ENCODE assay signal across 11 cellular contexts in the genomic region with DNA sequence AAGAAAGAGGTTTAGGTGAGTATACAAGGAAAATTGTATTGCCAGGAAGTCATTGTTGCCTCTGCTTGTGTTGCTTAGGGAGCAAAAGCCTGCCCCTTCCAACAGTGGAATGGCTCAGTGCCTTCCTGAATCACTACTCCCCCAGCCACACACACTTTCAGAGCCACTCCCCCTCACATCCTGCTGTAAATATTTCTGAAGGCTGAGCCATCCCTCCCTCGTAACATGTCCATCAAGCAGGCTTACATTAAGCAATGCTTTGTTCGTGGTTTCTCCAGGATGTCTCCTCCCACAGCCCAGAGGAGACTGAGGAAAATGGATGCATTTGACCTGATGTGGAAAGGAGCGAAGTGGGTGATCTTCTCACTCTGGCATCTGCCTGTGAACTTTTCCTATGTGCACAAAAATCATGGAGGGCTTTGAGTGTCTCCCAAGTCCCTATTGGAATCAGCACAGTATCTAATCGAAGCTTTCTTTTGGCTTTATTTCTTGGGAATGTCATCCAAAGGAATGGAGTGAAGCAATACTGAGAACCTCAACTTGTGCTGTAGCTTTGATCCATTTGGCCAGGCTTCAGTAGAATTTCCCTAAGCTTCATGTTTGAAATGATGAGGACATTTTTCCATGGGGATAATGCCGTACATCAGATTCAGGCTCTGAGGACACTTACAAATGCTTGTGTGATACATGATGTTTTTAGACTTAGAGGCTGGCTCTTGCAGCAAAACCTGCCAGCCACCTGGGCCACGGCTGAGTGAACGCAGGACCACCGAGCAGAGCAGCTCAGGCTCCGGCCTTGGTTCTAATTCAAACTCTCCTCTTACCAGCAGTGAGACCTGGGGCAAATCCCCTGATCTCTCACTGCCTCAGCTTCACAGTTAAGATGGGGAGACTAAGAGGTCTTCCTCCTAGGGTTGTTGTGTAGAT.
DNase-seq lines count a peak whose midpoint lies in the region; ATAC-seq, FAIRE-seq and TF ChIP-seq lines count a peak whose summit lies in the region.
"Had no signal": no experiment of that assay in that cellular context is flagged by ENCODE, and none has a peak within 500 bp of the region (broad histone marks: within the 10 kb centered on the region; RNA-seq: fewer than 3 reads in every experiment).

No MANE protein-coding gene starts in this region.

- 51% methylated on average over 5 of the region's 9 CpGs for WGBS in right lobe of liver (ENCODE audit: insufficient coverage, low coverage, low lambda C conversion rate, missing lambda C conversion rate)

- intact Hi-C loops in right lobe of liver (cut with DNase I) (no loop called here), natural killer cell (cut with micrococcal nuclease) (no loop called here)

- CTCF ChIA-PET in AG04449 (lab: Yijun Ruan, JAX), result interaction anchor here (0.9 kb wide), 1 partner anchor 388 kb away, joined by 3 read pairs; a partner anchor contains a TSS

- POLR2A ChIA-PET in AG04449 (lab: Yijun Ruan, JAX), result no interaction called here

- H3K27ac Mint-ChIP-seq in effector memory CD8-positive, alpha-beta T cell, result no peak overlapping the region
- H3K27ac Mint-ChIP-seq in natural killer cell, result no peak overlapping the region

- no peak for FAIRE-seq in GM12891 (lab: Jason Lieb, UNC)
- FAIRE-seq: G401.6, TTC549 had no signal

- DNase-seq in AG04449 (ENCODE audit: low read depth, low spot score) (peak; percentile 83), MG63 (peak; percentile 78), brain microvascular endothelial cell (peak; percentile 96), right lobe of liver (no peak), GM12891 (ENCODE audit: insufficient read length, low spot score) (no peak), middle frontal gyrus (ENCODE audit: extremely low spot score, low spot score) (no peak), natural killer cell (no peak)
- DNase-seq in effector memory CD8-positive, alpha-beta T cell, result no peak

- H3K27ac ChIP-seq in brain microvascular endothelial cell (peak overlapping the region; percentile 58), right lobe of liver (no peak overlapping the region)
- H3K27ac ChIP-seq: parathyroid adenoma had no signal

- no peaks in the 10 kb centered on the region for H3K9me3 Mint-ChIP-seq in effector memory CD8-positive, alpha-beta T cell
- H3K9me3 Mint-ChIP-seq in natural killer cell, result no peaks in the 10 kb centered on the region

- no peaks in the 10 kb centered on the region for H3K27me3 ChIP-seq in MG63
- no peaks in the 10 kb centered on the region for H3K27me3 ChIP-seq in brain microvascular endothelial cell (replicated peaks)
- H3K27me3 ChIP-seq in right lobe of liver, result no peaks in the 10 kb centered on the region

- H3K4me1 ChIP-seq in right lobe of liver, result no peaks in the 10 kb centered on the region

- ATAC-seq in right lobe of liver (peak in 3 of 4 donors; percentile 32 to 90 (median 59)), natural killer cell (no peak)
- ATAC-seq in effector memory CD8-positive, alpha-beta T cell (replicated peaks), result no peak

- peaks cover 26 to 51% of the 10 kb centered on the region in 2 donors for H3K27me3 Mint-ChIP-seq in effector memory CD8-positive, alpha-beta T cell
- H3K27me3 Mint-ChIP-seq in natural killer cell (ENCODE audit: low read depth in 2 of 2), result peaks cover 26 to 42% of the 10 kb centered on the region in 2 donors

- H3K4me3 ChIP-seq in AG04449 (ENCODE audit: low read depth, low read length) (no peak overlapping the region), MG63 (no peak overlapping the region), brain microvascular endothelial cell (ENCODE audit: low read depth, low read length) (no peak overlapping the region), right lobe of liver (no peak overlapping the region)

- no peaks in the 10 kb centered on the region for H3K4me1 Mint-ChIP-seq in effector memory CD8-positive, alpha-beta T cell (ENCODE audit: low read depth in 2 of 2)
- no peaks in the 10 kb centered on the region for H3K4me1 Mint-ChIP-seq in natural killer cell

- H3K4me3 Mint-ChIP-seq in effector memory CD8-positive, alpha-beta T cell, result no peak overlapping the region
- no peak overlapping the region for H3K4me3 Mint-ChIP-seq in natural killer cell

- TF ChIP-seq CTCF in AG04449 (IDR thresholded peaks at IDR 0.05; ENCODE audit: insufficient read depth, low read length, missing control alignments) (no peak), brain microvascular endothelial cell (IDR thresholded peaks at IDR 0.05; ENCODE audit: low read depth, low read length, missing control alignments) (no peak), right lobe of liver (IDR thresholded peaks at IDR 0.05) (no peak), natural killer cell (IDR thresholded peaks at IDR 0.05) (no peak)

- no peaks in the 10 kb centered on the region for H3K36me3 Mint-ChIP-seq in effector memory CD8-positive, alpha-beta T cell (ENCODE audit: insufficient read depth)
- no peaks in the 10 kb centered on the region for H3K36me3 Mint-ChIP-seq in natural killer cell

- no peak for TF ChIP-seq POLR2A in right lobe of liver (IDR thresholded peaks at IDR 0.05)
- TF ChIP-seq POLR2A in GM12891 (IDR thresholded peaks at IDR 0.05; ENCODE audit: low read depth, low read length), result no peak

- in situ Hi-C loops in brain microvascular endothelial cell (cut with HindIII; ENCODE audit: low pct_ligation_motif_present, low sequenced_read_pairs), result no loop called here

- H3K36me3 ChIP-seq in MG63, result no peaks in the 10 kb centered on the region
- H3K36me3 ChIP-seq in brain microvascular endothelial cell (replicated peaks), result no peaks in the 10 kb centered on the region
- H3K36me3 ChIP-seq in right lobe of liver, result no peaks in the 10 kb centered on the region

- H3K9me3 ChIP-seq in MG63 (no peaks in the 10 kb centered on the region), right lobe of liver (no peaks in the 10 kb centered on the region)

TF ChIP-seq in GM12891, 5 proteins besides CTCF, POLR2A, EP300 and RAD21:
- TF ChIP-seq TAF1 (IDR thresholded peaks at IDR 0.05; ENCODE audit: low read depth, low read length) (no peak), POU2F2 (IDR thresholded peaks at IDR 0.05; ENCODE audit: low read depth, low read length) (no peak), PAX5 (IDR thresholded peaks at IDR 0.05; ENCODE audit: insufficient read depth, low read length, severe bottlenecking) (no peak), SPI1 (IDR thresholded peaks at IDR 0.05; ENCODE audit: low read depth, low read length) (no peak), POLR2AphosphoS5 (IDR thresholded peaks at IDR 0.05; ENCODE audit: low read depth, low read length) (no peak)

Comparison
In these comparisons a context has a peak if more than half of its experiments do, and no peak if none do; other contexts are left out.
1. DNase-seq: peak in AG04449 (single experiment), MG63 (single experiment) and brain microvascular endothelial cell (single experiment); none in right lobe of liver (0 of 3), effector memory CD8-positive, alpha-beta T cell (0 of 3), GM12891 (single experiment), middle frontal gyrus (single experiment) and natural killer cell (single experiment).
2. ATAC-seq: peak in right lobe of liver (3 of 4); none in effector memory CD8-positive, alpha-beta T cell (single experiment) and natural killer cell (0 of 3).